Comparison of ENCODE assay signal across 1 cellular context in the genomic region with DNA sequence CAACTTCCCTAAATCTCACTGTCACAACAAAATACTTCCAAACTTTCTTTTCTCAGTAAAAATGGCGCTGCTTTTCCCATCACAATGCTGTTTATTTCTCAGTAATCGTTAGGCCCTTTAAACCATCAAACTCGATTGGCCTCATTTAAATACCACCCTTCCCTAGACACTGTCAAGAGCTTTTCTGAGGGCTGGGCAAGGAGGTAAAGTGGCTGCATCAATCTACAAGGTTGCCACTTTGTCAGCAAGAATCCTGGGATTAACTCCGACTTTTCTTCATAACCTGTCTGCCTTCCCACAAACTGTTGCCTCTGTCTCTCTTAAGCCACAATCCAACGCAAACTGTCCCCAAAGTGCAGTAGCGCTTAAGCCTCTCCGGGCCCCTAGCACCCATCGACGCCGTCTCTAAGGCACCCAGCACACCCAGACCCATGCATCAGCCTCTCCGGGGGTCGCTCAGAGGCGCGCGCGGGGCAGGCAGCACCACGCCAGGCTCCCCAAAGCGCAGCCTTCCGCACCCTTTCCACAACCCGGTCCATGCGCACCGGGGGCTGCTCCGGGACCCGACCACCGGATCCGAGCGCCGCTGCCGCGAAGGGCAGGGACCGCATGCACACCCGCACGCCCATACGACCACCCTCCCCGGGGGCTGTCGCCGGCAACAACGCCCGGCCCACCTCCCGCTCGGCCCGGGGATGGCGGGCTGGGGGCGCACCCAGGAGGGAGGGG.
A peak's percentile ranks its signal among the peaks of the same experiment; 100 is the strongest.
TF ChIP-seq lines count a peak whose summit lies in the region.

No MANE protein-coding gene starts in this region.

TF ChIP-seq in K562, 482 proteins besides CTCF, POLR2A, EP300 and RAD21 (continued from another document):
- TF ChIP-seq, protein P1, sequence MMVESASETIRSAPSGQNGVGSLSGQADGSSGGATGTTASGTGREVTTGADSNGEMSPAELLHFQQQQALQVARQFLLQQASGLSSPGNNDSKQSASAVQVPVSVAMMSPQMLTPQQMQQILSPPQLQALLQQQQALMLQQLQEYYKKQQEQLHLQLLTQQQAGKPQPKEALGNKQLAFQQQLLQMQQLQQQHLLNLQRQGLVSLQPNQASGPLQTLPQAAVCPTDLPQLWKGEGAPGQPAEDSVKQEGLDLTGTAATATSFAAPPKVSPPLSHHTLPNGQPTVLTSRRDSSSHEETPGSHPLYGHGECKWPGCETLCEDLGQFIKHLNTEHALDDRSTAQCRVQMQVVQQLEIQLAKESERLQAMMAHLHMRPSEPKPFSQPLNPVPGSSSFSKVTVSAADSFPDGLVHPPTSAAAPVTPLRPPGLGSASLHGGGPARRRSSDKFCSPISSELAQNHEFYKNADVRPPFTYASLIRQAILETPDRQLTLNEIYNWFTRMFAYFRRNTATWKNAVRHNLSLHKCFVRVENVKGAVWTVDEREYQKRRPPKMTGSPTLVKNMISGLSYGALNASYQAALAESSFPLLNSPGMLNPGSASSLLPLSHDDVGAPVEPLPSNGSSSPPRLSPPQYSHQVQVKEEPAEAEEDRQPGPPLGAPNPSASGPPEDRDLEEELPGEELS (CRISPR knock-in tag; IDR thresholded peaks at IDR 0.05; ENCODE audit: borderline replicate concordance) = no peak
- TF ChIP-seq ZBTB7A (IDR thresholded peaks at IDR 0.05; ENCODE audit: borderline replicate concordance, control insufficient read depth, low read depth, low read length) (peak; percentile 51; the same call in 1 of the 2 replicates), ETV1 (tag; conservative IDR thresholded peaks at IDR 0.05; ENCODE audit: low read depth) (no peak), PYGO2 (tag; IDR thresholded peaks at IDR 0.05) (no peak), KAT7 (CRISPR knock-in tag; IDR thresholded peaks at IDR 0.05; ENCODE audit: borderline replicate concordance) (0 out of 2 replicates have a peak, but pooled peaks have one; percentile 23), TCF7 (IDR thresholded peaks at IDR 0.05; ENCODE audit: borderline replicate concordance) (no peak), RCOR1 (IDR thresholded peaks at IDR 0.05; ENCODE audit: borderline replicate concordance in 1 of 2, low read depth in 2 of 2, low read length in 2 of 2) (no peak), RFX1 (IDR thresholded peaks at IDR 0.05) (no peak), ZNF75A (CRISPR knock-in tag; IDR thresholded peaks at IDR 0.05) (no peak), HDAC6 (IDR thresholded peaks at IDR 0.05; ENCODE audit: low read depth, low read length) (0 out of 2 replicates have a peak, but pooled peaks have one; percentile 12), NR1H2 (CRISPR knock-in tag; IDR thresholded peaks at IDR 0.05) (no peak), ZNF444 (CRISPR knock-in tag; IDR thresholded peaks at IDR 0.05) (no peak), SUPT5H (IDR thresholded peaks at IDR 0.05) (no peak), ZC3H4 (CRISPR knock-in tag; IDR thresholded peaks at IDR 0.05; ENCODE audit: borderline replicate concordance) (peak; percentile 73; the same call in 1 of the 2 replicates), FIP1L1 (IDR thresholded peaks at IDR 0.05; ENCODE audit: low read depth, low read length, poor library complexity, severe bottlenecking) (no peak), SMC3 (conservative IDR thresholded peaks at IDR 0.05; ENCODE audit: insufficient read depth, low read depth, low read length) (no peak), TCF7L2 (IDR thresholded peaks at IDR 0.05; ENCODE audit: low read depth, low read length) (no peak), KDM4B (IDR thresholded peaks at IDR 0.05; ENCODE audit: borderline replicate concordance in 2 of 2, low read depth in 1 of 2) (no peak), ARHGAP35 (IDR thresholded peaks at IDR 0.05; ENCODE audit: partially characterized antibody) (no peak), HMG20A (CRISPR knock-in tag; conservative IDR thresholded peaks at IDR 0.05) (no peak), MTF1 (CRISPR knock-in tag; IDR thresholded peaks at IDR 0.05; ENCODE audit: borderline replicate concordance) (no peak), ZNF274 (IDR thresholded peaks at IDR 0.05; ENCODE audit: borderline replicate concordance, low read depth, low read length) (no peak), SAP30 (IDR thresholded peaks at IDR 0.05; ENCODE audit: borderline replicate concordance, insufficient read depth, low read depth, low read length, poor library complexity, severe bottlenecking) (no peak), CEBPZ (IDR thresholded peaks at IDR 0.05; ENCODE audit: borderline replicate concordance, low read depth, low read length) (no peak), MAX (CRISPR knock-in tag; IDR thresholded peaks at IDR 0.05) (no peak), ZKSCAN1 (IDR thresholded peaks at IDR 0.05; ENCODE audit: low read depth, low read length) (no peak), MTA3 (IDR thresholded peaks at IDR 0.05; ENCODE audit: borderline replicate concordance) (peak; percentile 15; the same call in 1 of the 2 replicates), NR2C1 (IDR thresholded peaks at IDR 0.05) (no peak; the same call in 1 of the 2 replicates), NR2C1 (tag; IDR thresholded peaks at IDR 0.05) (no peak), NONO (IDR thresholded peaks at IDR 0.05; ENCODE audit: low read depth in 2 of 2, low read length in 1 of 2) (no peak), ZBTB17 (CRISPR knock-in tag; IDR thresholded peaks at IDR 0.05) (no peak), CBX1 (IDR thresholded peaks at IDR 0.05; ENCODE audit: low read depth) (no peak)
- TF ChIP-seq, protein P2, sequence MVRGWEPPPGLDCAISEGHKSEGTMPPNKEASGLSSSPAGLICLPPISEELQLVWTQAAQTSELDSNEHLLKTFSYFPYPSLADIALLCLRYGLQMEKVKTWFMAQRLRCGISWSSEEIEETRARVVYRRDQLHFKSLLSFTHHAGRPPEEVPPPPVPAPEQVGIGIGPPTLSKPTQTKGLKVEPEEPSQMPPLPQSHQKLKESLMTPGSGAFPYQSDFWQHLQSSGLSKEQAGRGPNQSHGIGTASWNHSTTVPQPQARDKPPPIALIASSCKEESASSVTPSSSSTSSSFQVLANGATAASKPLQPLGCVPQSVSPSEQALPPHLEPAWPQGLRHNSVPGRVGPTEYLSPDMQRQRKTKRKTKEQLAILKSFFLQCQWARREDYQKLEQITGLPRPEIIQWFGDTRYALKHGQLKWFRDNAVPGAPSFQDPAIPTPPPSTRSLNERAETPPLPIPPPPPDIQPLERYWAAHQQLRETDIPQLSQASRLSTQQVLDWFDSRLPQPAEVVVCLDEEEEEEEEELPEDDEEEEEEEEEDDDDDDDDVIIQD (CRISPR knock-in tag; IDR thresholded peaks at IDR 0.05) = no peak
- TF ChIP-seq, protein P3, sequence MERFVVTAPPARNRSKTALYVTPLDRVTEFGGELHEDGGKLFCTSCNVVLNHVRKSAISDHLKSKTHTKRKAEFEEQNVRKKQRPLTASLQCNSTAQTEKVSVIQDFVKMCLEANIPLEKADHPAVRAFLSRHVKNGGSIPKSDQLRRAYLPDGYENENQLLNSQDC (CRISPR knock-in tag; IDR thresholded peaks at IDR 0.05) = no peak
- TF ChIP-seq, protein P4, sequence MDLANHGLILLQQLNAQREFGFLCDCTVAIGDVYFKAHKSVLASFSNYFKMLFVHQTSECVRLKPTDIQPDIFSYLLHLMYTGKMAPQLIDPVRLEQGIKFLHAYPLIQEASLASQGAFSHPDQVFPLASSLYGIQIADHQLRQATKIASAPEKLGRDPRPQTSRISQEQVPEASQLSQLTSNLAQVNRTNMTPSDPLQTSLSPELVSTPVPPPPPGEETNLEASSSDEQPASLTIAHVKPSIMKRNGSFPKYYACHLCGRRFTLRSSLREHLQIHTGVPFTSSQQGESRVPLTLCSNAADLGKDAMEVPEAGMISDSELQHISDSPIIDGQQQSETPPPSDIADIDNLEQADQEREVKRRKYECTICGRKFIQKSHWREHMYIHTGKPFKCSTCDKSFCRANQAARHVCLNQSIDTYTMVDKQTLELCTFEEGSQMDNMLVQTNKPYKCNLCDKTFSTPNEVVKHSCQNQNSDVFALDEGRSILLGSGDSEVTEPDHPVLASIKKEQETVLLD (IDR thresholded peaks at IDR 0.05) = 0 out of 2 replicates have a peak, but pooled peaks have one; percentile 39
